Comparison of ENCODE assay signal across 20 cellular contexts in the genomic region with DNA sequence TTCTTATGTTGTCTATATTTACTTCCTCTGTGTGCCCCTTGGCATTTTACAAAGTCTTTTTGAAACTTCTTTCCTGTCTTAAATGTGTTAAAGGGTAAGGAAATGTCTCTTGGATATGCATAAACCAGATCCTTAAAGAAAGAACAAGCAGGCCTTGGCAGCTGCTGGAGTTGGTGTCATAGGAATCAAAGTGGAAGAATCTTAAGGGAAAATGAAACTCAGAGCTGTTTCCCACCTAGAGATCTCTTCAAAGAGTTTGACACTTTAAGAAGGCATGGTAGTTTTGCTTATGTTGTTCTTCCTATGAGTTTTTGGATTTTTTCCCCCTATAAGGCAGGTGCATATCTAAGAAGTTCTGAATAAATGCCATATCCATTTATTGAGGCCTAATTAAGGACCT. TPM values are rescaled to one million over a fixed set of nuclear protein-coding genes. Genes with fewer than 3 reads are reported as not detected.
DNase-seq lines count a peak whose midpoint lies in the region; ATAC-seq and TF ChIP-seq lines count a peak whose summit lies in the region.
"Had no signal": no experiment of that assay in that cellular context is flagged by ENCODE, and none has a peak within 500 bp of the region (broad histone marks: within the 10 kb centered on the region; RNA-seq: fewer than 3 reads in every experiment).

No MANE protein-coding gene starts in this region.

- no peaks in the 10 kb centered on the region for H3K79me2 ChIP-seq in ACC112 (ENCODE audit: control insufficient read depth, insufficient read depth, low read length, unreplicated experiment)

- intact Hi-C loops in left lung (cut with DNase I), result no loop called here

- no peak overlapping the region for H3K4me3 ChIP-seq in ACC112 (ENCODE audit: low read depth, low read length)
- H3K4me3 ChIP-seq in RWPE2 (ENCODE audit: severe bottlenecking), result no peak overlapping the region
- H3K4me3 ChIP-seq in left lung, result no peak overlapping the region
- H3K4me3 ChIP-seq: BLaER1 treated with 17β-estradiol and CSF1 and Interleukin-3, amounts not matched to agents 10 nM and 100 nM; GM23338; MG63 had no signal

- no peaks in the 10 kb centered on the region for H3K36me3 ChIP-seq in ACC112 (ENCODE audit: insufficient read depth, low read length)
- no peaks in the 10 kb centered on the region for H3K36me3 ChIP-seq in RWPE2 (ENCODE audit: low read depth)
- no peaks in the 10 kb centered on the region for H3K36me3 ChIP-seq in left lung
- H3K36me3 ChIP-seq: BLaER1 treated with 17β-estradiol and CSF1 and Interleukin-3, amounts not matched to agents 10 nM and 100 nM; MG63 had no signal

- H3K9me3 Mint-ChIP-seq in osteocyte (ENCODE audit: unreplicated experiment), result peaks cover 4% of the 10 kb centered on the region

- H2AFZ ChIP-seq in ACC112 (ENCODE audit: low read length, unreplicated experiment), result peak overlapping the region; percentile 70
- H2AFZ ChIP-seq: GM23338 had no signal

- H3K27ac ChIP-seq in ACC112 (ENCODE audit: low read depth, low read length) (peak overlapping the region; percentile 57), RWPE2 (ENCODE audit: poor library complexity, severe bottlenecking) (peak overlapping the region; percentile 83), left lung (no peak overlapping the region)
- H3K27ac ChIP-seq: BLaER1 treated with 17β-estradiol and CSF1 and Interleukin-3, amounts not matched to agents 10 nM and 100 nM; KMS-11 had no signal

- H3K27me3 ChIP-seq in ACC112 (ENCODE audit: insufficient read depth, low read length) (no peaks in the 10 kb centered on the region), RWPE2 (ENCODE audit: insufficient read depth, poor library complexity, severe bottlenecking) (no peaks in the 10 kb centered on the region), left lung (no peaks in the 10 kb centered on the region)
- H3K27me3 ChIP-seq: BLaER1 treated with 17β-estradiol and CSF1 and Interleukin-3, amounts not matched to agents 10 nM and 100 nM; MG63 had no signal

- H3K9me3 ChIP-seq in RWPE2 (ENCODE audit: severe bottlenecking) (no peaks in the 10 kb centered on the region), left lung (no peaks in the 10 kb centered on the region)
- H3K9me3 ChIP-seq: MG63 had no signal

- ATAC-seq in RWPE2 (ENCODE audit: low read depth) (no peak), GM19455 (IDR thresholded peaks at IDR 0.05; ENCODE audit: unreplicated experiment) (no peak), left lung (no peak)
- ATAC-seq: GM23338, HepG2, Panc1 had no signal

- H3K36me3 Mint-ChIP-seq in osteocyte (ENCODE audit: unreplicated experiment), result no peaks in the 10 kb centered on the region

- DNase-seq in RWPE2 (ENCODE audit: low spot score), result no peak
- peak; percentile 33 for DNase-seq in fibroblast of gingiva (ENCODE audit: low read depth)
- DNase-seq in osteocyte (ENCODE audit: extremely low spot score, unreplicated experiment), result no peak
- no peak for DNase-seq in KG1 (lab: John Stamatoyannopoulos, UW)
- DNase-seq in activated naive CD4-positive, alpha-beta T cell treated with Interleukin-2 at 50 U/mL for 16 hours, result no peak
- no peak for DNase-seq in left lung
- DNase-seq: 8988T, DND-41, NCI-H1092, NCI-H2107, NCI-H524 treated with DMSO at 0.1 percent for 48 hours, Right ventricle myocardium superior had no signal

- H3K27me3 Mint-ChIP-seq in osteocyte (ENCODE audit: unreplicated experiment), result no peaks in the 10 kb centered on the region

- TF ChIP-seq CTCF in RWPE2 (IDR thresholded peaks at IDR 0.05; ENCODE audit: poor library complexity, severe bottlenecking) (no peak), osteocyte (IDR thresholded peaks at IDR 0.05) (no peak), left lung (IDR thresholded peaks at IDR 0.05) (no peak)

- H3K27ac Mint-ChIP-seq in osteocyte (ENCODE audit: unreplicated experiment), result peak overlapping the region; percentile 27
- H3K27ac Mint-ChIP-seq: GM23338 had no signal

- H3K4me1 ChIP-seq in ACC112 (ENCODE audit: control insufficient read depth, insufficient read depth, low read length, unreplicated experiment) (peaks cover 11% of the 10 kb centered on the region), RWPE2 (ENCODE audit: insufficient read depth, poor library complexity, severe bottlenecking) (peaks cover 49% of the 10 kb centered on the region), left lung (no peaks in the 10 kb centered on the region)

- H3K4me1 Mint-ChIP-seq in osteocyte (ENCODE audit: unreplicated experiment), result peaks cover 5% of the 10 kb centered on the region

- H3K4me3 Mint-ChIP-seq in osteocyte (ENCODE audit: unreplicated experiment), result no peak overlapping the region
- H3K4me3 Mint-ChIP-seq: GM23338 had no signal

RNA-seq across cellular contexts. Expression of a gene that starts 37.0 kb away (rescaled TPM):
- total RNA-seq in osteocyte (not detected in 2 replicates), left lung (under 1 TPM in 1 of 2 donors, not detected in 1; 0.24 TPM)
- total RNA-seq: GM23338, HepG2, Right ventricle myocardium superior had no signal

RNA-seq across cellular contexts. Expression of a gene that starts 42.5 kb away (rescaled TPM):
- total RNA-seq in osteocyte (8.7 and 9.0 TPM in 2 replicates), left lung (10 to 100 TPM; 37.2 to 82.2 TPM)
- total RNA-seq: HepG2 had no signal

Comparison
In these comparisons a context has a peak if more than half of its experiments do, and no peak if none do; other contexts are left out.
1. H3K27ac ChIP-seq: peak in ACC112 (single experiment) and RWPE2 (single experiment); none in left lung (0 of 2).